In the genomic region with DNA sequence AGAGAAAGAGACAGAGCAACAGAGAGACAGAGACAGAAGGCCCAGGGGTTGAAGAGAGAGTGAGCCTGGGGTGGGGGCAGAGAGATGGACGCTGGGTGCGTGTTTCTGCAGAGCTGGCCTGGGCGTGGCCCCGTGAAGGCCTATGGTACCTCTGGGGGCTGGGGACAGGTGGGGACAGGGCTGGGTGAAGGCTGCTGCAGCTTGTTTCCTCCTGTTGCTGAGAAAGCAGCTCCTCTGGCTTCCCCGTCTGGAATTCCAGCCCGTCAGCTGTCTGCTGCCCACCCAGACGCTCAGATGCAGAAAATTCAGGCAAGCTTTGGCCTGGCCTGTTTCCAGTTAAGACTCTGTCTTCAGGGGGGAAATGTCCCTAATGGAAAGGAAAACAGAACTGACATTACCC, we compare ENCODE assay signal across 2 cellular contexts.
TF ChIP-seq lines count a peak whose summit lies in the region.

No MANE protein-coding gene starts in this region.

TF ChIP-seq in SK-N-SH, 30 proteins besides CTCF, POLR2A, EP300 and RAD21 (continued from another document):
- TF ChIP-seq, protein P1, sequence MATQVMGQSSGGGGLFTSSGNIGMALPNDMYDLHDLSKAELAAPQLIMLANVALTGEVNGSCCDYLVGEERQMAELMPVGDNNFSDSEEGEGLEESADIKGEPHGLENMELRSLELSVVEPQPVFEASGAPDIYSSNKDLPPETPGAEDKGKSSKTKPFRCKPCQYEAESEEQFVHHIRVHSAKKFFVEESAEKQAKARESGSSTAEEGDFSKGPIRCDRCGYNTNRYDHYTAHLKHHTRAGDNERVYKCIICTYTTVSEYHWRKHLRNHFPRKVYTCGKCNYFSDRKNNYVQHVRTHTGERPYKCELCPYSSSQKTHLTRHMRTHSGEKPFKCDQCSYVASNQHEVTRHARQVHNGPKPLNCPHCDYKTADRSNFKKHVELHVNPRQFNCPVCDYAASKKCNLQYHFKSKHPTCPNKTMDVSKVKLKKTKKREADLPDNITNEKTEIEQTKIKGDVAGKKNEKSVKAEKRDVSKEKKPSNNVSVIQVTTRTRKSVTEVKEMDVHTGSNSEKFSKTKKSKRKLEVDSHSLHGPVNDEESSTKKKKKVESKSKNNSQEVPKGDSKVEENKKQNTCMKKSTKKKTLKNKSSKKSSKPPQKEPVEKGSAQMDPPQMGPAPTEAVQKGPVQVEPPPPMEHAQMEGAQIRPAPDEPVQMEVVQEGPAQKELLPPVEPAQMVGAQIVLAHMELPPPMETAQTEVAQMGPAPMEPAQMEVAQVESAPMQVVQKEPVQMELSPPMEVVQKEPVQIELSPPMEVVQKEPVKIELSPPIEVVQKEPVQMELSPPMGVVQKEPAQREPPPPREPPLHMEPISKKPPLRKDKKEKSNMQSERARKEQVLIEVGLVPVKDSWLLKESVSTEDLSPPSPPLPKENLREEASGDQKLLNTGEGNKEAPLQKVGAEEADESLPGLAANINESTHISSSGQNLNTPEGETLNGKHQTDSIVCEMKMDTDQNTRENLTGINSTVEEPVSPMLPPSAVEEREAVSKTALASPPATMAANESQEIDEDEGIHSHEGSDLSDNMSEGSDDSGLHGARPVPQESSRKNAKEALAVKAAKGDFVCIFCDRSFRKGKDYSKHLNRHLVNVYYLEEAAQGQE (IDR thresholded peaks at IDR 0.05; ENCODE audit: low read depth, low read length), result no peak
- TF ChIP-seq FOSL2 (IDR thresholded peaks at IDR 0.05; ENCODE audit: borderline replicate concordance, low read depth) (no peak), GATA2 (CRISPR knock-in tag; IDR thresholded peaks at IDR 0.05) (no peak)
- TF ChIP-seq, protein P2, sequence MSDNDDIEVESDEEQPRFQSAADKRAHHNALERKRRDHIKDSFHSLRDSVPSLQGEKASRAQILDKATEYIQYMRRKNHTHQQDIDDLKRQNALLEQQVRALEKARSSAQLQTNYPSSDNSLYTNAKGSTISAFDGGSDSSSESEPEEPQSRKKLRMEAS (IDR thresholded peaks at IDR 0.05; ENCODE audit: low read depth), result no peak

TF ChIP-seq in SK-N-SH treated with all-trans-retinoic acid at 6 μM for 48 hours, 23 proteins besides CTCF, POLR2A, EP300 and RAD21 (continued from another document):
- TF ChIP-seq, protein P3, sequence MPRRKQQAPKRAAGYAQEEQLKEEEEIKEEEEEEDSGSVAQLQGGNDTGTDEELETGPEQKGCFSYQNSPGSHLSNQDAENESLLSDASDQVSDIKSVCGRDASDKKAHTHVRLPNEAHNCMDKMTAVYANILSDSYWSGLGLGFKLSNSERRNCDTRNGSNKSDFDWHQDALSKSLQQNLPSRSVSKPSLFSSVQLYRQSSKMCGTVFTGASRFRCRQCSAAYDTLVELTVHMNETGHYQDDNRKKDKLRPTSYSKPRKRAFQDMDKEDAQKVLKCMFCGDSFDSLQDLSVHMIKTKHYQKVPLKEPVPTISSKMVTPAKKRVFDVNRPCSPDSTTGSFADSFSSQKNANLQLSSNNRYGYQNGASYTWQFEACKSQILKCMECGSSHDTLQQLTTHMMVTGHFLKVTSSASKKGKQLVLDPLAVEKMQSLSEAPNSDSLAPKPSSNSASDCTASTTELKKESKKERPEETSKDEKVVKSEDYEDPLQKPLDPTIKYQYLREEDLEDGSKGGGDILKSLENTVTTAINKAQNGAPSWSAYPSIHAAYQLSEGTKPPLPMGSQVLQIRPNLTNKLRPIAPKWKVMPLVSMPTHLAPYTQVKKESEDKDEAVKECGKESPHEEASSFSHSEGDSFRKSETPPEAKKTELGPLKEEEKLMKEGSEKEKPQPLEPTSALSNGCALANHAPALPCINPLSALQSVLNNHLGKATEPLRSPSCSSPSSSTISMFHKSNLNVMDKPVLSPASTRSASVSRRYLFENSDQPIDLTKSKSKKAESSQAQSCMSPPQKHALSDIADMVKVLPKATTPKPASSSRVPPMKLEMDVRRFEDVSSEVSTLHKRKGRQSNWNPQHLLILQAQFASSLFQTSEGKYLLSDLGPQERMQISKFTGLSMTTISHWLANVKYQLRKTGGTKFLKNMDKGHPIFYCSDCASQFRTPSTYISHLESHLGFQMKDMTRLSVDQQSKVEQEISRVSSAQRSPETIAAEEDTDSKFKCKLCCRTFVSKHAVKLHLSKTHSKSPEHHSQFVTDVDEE (CRISPR knock-in tag; IDR thresholded peaks at IDR 0.05), result no peak
- TF ChIP-seq BACH2 (CRISPR knock-in tag; IDR thresholded peaks at IDR 0.05; ENCODE audit: borderline replicate concordance) (no peak), ZNF8 (CRISPR knock-in tag; IDR thresholded peaks at IDR 0.05) (no peak), PPARA (CRISPR knock-in tag; IDR thresholded peaks at IDR 0.05; ENCODE audit: borderline replicate concordance) (no peak)
- TF ChIP-seq, protein P4, sequence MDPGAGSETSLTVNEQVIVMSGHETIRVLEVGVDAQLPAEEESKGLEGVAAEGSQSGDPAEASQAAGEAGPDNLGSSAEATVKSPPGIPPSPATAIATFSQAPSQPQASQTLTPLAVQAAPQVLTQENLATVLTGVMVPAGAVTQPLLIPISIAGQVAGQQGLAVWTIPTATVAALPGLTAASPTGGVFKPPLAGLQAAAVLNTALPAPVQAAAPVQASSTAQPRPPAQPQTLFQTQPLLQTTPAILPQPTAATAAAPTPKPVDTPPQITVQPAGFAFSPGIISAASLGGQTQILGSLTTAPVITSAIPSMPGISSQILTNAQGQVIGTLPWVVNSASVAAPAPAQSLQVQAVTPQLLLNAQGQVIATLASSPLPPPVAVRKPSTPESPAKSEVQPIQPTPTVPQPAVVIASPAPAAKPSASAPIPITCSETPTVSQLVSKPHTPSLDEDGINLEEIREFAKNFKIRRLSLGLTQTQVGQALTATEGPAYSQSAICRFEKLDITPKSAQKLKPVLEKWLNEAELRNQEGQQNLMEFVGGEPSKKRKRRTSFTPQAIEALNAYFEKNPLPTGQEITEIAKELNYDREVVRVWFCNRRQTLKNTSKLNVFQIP (CRISPR knock-in tag; IDR thresholded peaks at IDR 0.05; ENCODE audit: borderline replicate concordance, low read depth), result no peak
